ENCODE assay signal across 13 cellular contexts in genomic region chr11:114291381-114291780, GRCh38. TPM values are rescaled to one million over a fixed set of nuclear protein-coding genes. Genes with fewer than 3 reads are reported as not detected.
A peak's percentile ranks its signal among the peaks of the same experiment; 100 is the strongest.
DNase-seq lines count a peak whose midpoint lies in the region; ATAC-seq, FAIRE-seq and TF ChIP-seq lines count a peak whose summit lies in the region.
"Had no signal": no experiment of that assay in that cellular context is flagged by ENCODE, and none has a peak within 500 bp of the region (broad histone marks: within the 10 kb centered on the region; RNA-seq: fewer than 3 reads in every experiment).

No MANE protein-coding gene starts in this region.

- H2AFZ ChIP-seq in hepatocyte, result no peak overlapping the region
- H2AFZ ChIP-seq in neural progenitor cell (replicated peaks), result no peak overlapping the region

- POLR2A ChIA-PET in activated CD8-positive, alpha-beta T cell treated with anti-CD3 and anti-CD28 coated beads, Interleukin-2, amount 10 ng/mL, durations not matched to agents 7 days and 5 days (lab: Charles Lee), result no interaction called here

- no peak for DNase-seq in H54 (ENCODE audit: insufficient read length, low spot score)
- DNase-seq in hepatocyte (ENCODE audit: low spot score), result no peak
- DNase-seq in suprapubic skin (ENCODE audit: low spot score in 2 of 2), result no peak
- no peak for DNase-seq in activated CD8-positive, alpha-beta T cell treated with anti-CD3 and anti-CD28 coated beads, Interleukin-2, amount 10 ng/mL, durations not matched to agents 7 days and 5 days
- no peak for DNase-seq in tibial nerve (ENCODE audit: low spot score in 2 of 2)
- DNase-seq in pancreas, result no peak
- no peak for DNase-seq in neural progenitor cell (ENCODE audit: low spot score)
- DNase-seq: activated T-cell treated with anti-CD3 and anti-CD28 coated beads, Interleukin-2, amount 50 U/mL, for 24 hours; DND-41; mesendoderm; NCI-H2081 treated with DMSO at 0.1 percent for 48 hours; retina had no signal

- WGBS in hepatocyte (ENCODE audit: low lambda C conversion rate, missing lambda C conversion rate), result 52% methylated on average over 5 of the region's 5 CpGs
- 73% methylated on average over 5 of the region's 5 CpGs for WGBS in suprapubic skin
- WGBS in tibial nerve, 2 donors, result 83 to 86% methylated on average over 5 of the region's 5 CpGs
- WGBS in pancreas, 2 donors, result 68 to 70% methylated on average over 5 of the region's 5 CpGs

- H3K27me3 ChIP-seq in hepatocyte, result no peaks in the 10 kb centered on the region
- no peaks in the 10 kb centered on the region for H3K27me3 ChIP-seq in suprapubic skin
- H3K27me3 ChIP-seq in tibial nerve, result no peaks in the 10 kb centered on the region
- H3K27me3 ChIP-seq in pancreas, result no peaks in the 10 kb centered on the region
- no peaks in the 10 kb centered on the region for H3K27me3 ChIP-seq in neural progenitor cell

- no peak for TF ChIP-seq POLR2A in H54 (IDR thresholded peaks at IDR 0.05; ENCODE audit: low read depth, low read length)
- TF ChIP-seq POLR2A in suprapubic skin (IDR thresholded peaks at IDR 0.05), result no peak
- no peak for TF ChIP-seq POLR2A in tibial nerve (IDR thresholded peaks at IDR 0.05)

- no peaks in the 10 kb centered on the region for H3F3A ChIP-seq in neural progenitor cell (ENCODE audit: low read depth)

- ATAC-seq in activated CD8-positive, alpha-beta T cell treated with anti-CD3 and anti-CD28 coated beads, Interleukin-2, amount 10 ng/mL, durations not matched to agents 7 days and 5 days, result no peak
- ATAC-seq in pancreas, result no peak

- H3K4me1 Mint-ChIP-seq in activated CD8-positive, alpha-beta T cell treated with anti-CD3 and anti-CD28 coated beads, Interleukin-2, amount 10 ng/mL, durations not matched to agents 7 days and 5 days (ENCODE audit: low read depth), result no peaks in the 10 kb centered on the region
- no peaks in the 10 kb centered on the region for H3K4me1 Mint-ChIP-seq in neural progenitor cell

- no peaks in the 10 kb centered on the region for H3K36me3 ChIP-seq in hepatocyte (replicated peaks; ENCODE audit: insufficient read depth, low read depth)
- no peaks in the 10 kb centered on the region for H3K36me3 ChIP-seq in suprapubic skin
- no peaks in the 10 kb centered on the region for H3K36me3 ChIP-seq in tibial nerve
- no peaks in the 10 kb centered on the region for H3K36me3 ChIP-seq in pancreas
- H3K36me3 ChIP-seq in neural progenitor cell, result no peaks in the 10 kb centered on the region

- H3K79me2 ChIP-seq in hepatocyte (no peaks in the 10 kb centered on the region), neural progenitor cell (ENCODE audit: low read depth) (no peaks in the 10 kb centered on the region)

- H3K9me3 ChIP-seq in hepatocyte (ENCODE audit: low read depth), result no peaks in the 10 kb centered on the region
- no peaks in the 10 kb centered on the region for H3K9me3 ChIP-seq in suprapubic skin
- H3K9me3 ChIP-seq in tibial nerve, result no peaks in the 10 kb centered on the region
- H3K9me3 ChIP-seq in pancreas, result no peaks in the 10 kb centered on the region
- H3K9me3 ChIP-seq in neural progenitor cell (ENCODE audit: low read depth), result no peaks in the 10 kb centered on the region

- no peak for TF ChIP-seq CTCF in WI38 (IDR thresholded peaks at IDR 0.05; ENCODE audit: low read depth, low read length)
- no peak for TF ChIP-seq CTCF in hepatocyte (IDR thresholded peaks at IDR 0.05; ENCODE audit: poor library complexity)
- TF ChIP-seq CTCF in suprapubic skin (IDR thresholded peaks at IDR 0.05), result no peak
- no peak for TF ChIP-seq CTCF in tibial nerve (IDR thresholded peaks at IDR 0.05)
- TF ChIP-seq CTCF in pancreas (IDR thresholded peaks at IDR 0.05), result no peak
- no peak for TF ChIP-seq CTCF in neural progenitor cell (IDR thresholded peaks at IDR 0.05)

- intact Hi-C loops in pancreas (cut with DNase I), result no loop called here

- H3K36me3 Mint-ChIP-seq in activated CD8-positive, alpha-beta T cell treated with anti-CD3 and anti-CD28 coated beads, Interleukin-2, amount 10 ng/mL, durations not matched to agents 7 days and 5 days (ENCODE audit: low read depth), result no peaks in the 10 kb centered on the region
- no peaks in the 10 kb centered on the region for H3K36me3 Mint-ChIP-seq in neural progenitor cell

- no peak overlapping the region for H3K4me3 Mint-ChIP-seq in activated CD8-positive, alpha-beta T cell treated with anti-CD3 and anti-CD28 coated beads, Interleukin-2, amount 10 ng/mL, durations not matched to agents 7 days and 5 days
- no peak overlapping the region for H3K4me3 Mint-ChIP-seq in neural progenitor cell
- H3K4me3 Mint-ChIP-seq: activated T-cell treated with anti-CD3 and anti-CD28 coated beads, Interleukin-2, amount 50 U/mL, for 24 hours had no signal

- peak overlapping the region; percentile 27 for H3K27ac ChIP-seq in hepatocyte
- H3K27ac ChIP-seq in suprapubic skin, result peak overlapping the region; percentile 94
- peak overlapping the region in 2 of 4 donors; percentile 65 to 95 for H3K27ac ChIP-seq in tibial nerve
- peak overlapping the region in 2 of 4 donors; percentile 54 to 86 for H3K27ac ChIP-seq in pancreas
- H3K27ac ChIP-seq in neural progenitor cell, result no peak overlapping the region

- H4K20me1 ChIP-seq in hepatocyte (ENCODE audit: insufficient read depth, poor library complexity, severe bottlenecking), result no peaks in the 10 kb centered on the region
- no peaks in the 10 kb centered on the region for H4K20me1 ChIP-seq in neural progenitor cell (ENCODE audit: low read depth)

- TF ChIP-seq EP300 in suprapubic skin (IDR thresholded peaks at IDR 0.05) (no peak), tibial nerve (IDR thresholded peaks at IDR 0.05) (no peak)

- peaks cover 22% of the 10 kb centered on the region for H3K27me3 Mint-ChIP-seq in activated CD8-positive, alpha-beta T cell treated with anti-CD3 and anti-CD28 coated beads, Interleukin-2, amount 10 ng/mL, durations not matched to agents 7 days and 5 days (ENCODE audit: low read depth)
- peaks cover 5% of the 10 kb centered on the region for H3K27me3 Mint-ChIP-seq in neural progenitor cell (ENCODE audit: insufficient read depth, low read depth)

- H3K4me2 ChIP-seq in hepatocyte (peak overlapping the region; percentile 60), neural progenitor cell (no peak overlapping the region)

- H3K9me3 Mint-ChIP-seq in activated CD8-positive, alpha-beta T cell treated with anti-CD3 and anti-CD28 coated beads, Interleukin-2, amount 10 ng/mL, durations not matched to agents 7 days and 5 days (ENCODE audit: insufficient read depth), result no peaks in the 10 kb centered on the region
- peaks cover 5% of the 10 kb centered on the region for H3K9me3 Mint-ChIP-seq in neural progenitor cell
- H3K9me3 Mint-ChIP-seq: activated T-cell treated with anti-CD3 and anti-CD28 coated beads, Interleukin-2, amount 50 U/mL, for 24 hours had no signal

- H3K4me1 ChIP-seq in hepatocyte (ENCODE audit: insufficient read depth) (peaks cover 4% of the 10 kb centered on the region), suprapubic skin (peaks cover 33% of the 10 kb centered on the region), tibial nerve (peaks cover 0 to 53% (median 19%) of the 10 kb centered on the region in 4 donors), pancreas (peaks cover 0 to 24% (median 0%) of the 10 kb centered on the region in 3 donors), neural progenitor cell (peaks cover 10% of the 10 kb centered on the region)

- H3K9ac ChIP-seq in neural progenitor cell, result no peak overlapping the region

- H3K27ac Mint-ChIP-seq in activated CD8-positive, alpha-beta T cell treated with anti-CD3 and anti-CD28 coated beads, Interleukin-2, amount 10 ng/mL, durations not matched to agents 7 days and 5 days, result no peak overlapping the region
- no peak overlapping the region for H3K27ac Mint-ChIP-seq in neural progenitor cell
- H3K27ac Mint-ChIP-seq: activated T-cell treated with anti-CD3 and anti-CD28 coated beads, Interleukin-2, amount 50 U/mL, for 24 hours had no signal

- FAIRE-seq in H54 (lab: Jason Lieb, UNC) (peak; percentile 93), pancreas (lab: Jason Lieb, UNC) (no peak)

- no peaks in the 10 kb centered on the region for H3K9me2 ChIP-seq in hepatocyte (replicated peaks; ENCODE audit: insufficient read depth)

- H3K4me3 ChIP-seq in WI38 (ENCODE audit: low read depth, low read length) (peak overlapping the region; percentile 45), hepatocyte (no peak overlapping the region), suprapubic skin (peak overlapping the region; percentile 23), tibial nerve (no peak overlapping the region), pancreas (peak overlapping the region in 1 of 4 donors; percentile 13), neural progenitor cell (no peak overlapping the region)

- CTCF ChIA-PET in activated CD8-positive, alpha-beta T cell treated with anti-CD3 and anti-CD28 coated beads, Interleukin-2, amount 10 ng/mL, durations not matched to agents 7 days and 5 days (lab: Charles Lee), result interaction anchor here (1.6 to 2.7 kb wide), 3 partner anchors 10 to 30 kb away, joined by 4 to 7 read pairs (median 6); no protein-coding TSS in a partner anchor

RNA-seq across cellular contexts. Expression of gene NNMT, which starts 4.8 kb away (rescaled TPM):
- total RNA-seq in hepatocyte (115 and 150 TPM in 2 replicates), suprapubic skin (100 to 1,000 TPM; 106 to 269 (median 210) TPM), tibial nerve (1,000 to 10,000 TPM in 1 of 4 donors, 100 to 1,000 TPM in 3; 520 to 1,803 (median 896) TPM), pancreas (100 to 1,000 TPM in 2 of 6 donors, 10 to 100 TPM in 2, 1 to 10 TPM in 2; 4.8 to 139 (median 32.9) TPM), neural progenitor cell (ENCODE audit: low replicate concordance) (1.7 TPM in 1 of 2 replicates, not detected in the other)
- polyA plus RNA-seq in hepatocyte (366 and 385 TPM in 2 replicates), pancreas (100 to 1,000 TPM in 1 of 2 donors, 10 to 100 TPM in 1; 81.7 to 101 TPM)
- not detected for total RNA-seq in activated CD8-positive, alpha-beta T cell treated with anti-CD3 and anti-CD28 coated beads, Interleukin-2, amount 10 ng/mL, durations not matched to agents 7 days and 5 days

Comparison
In these comparisons a context has a peak if more than half of its experiments do, and no peak if none do; other contexts are left out.
1. H3K4me3 ChIP-seq: peak in WI38 (single experiment) and suprapubic skin (single experiment); none in hepatocyte (single experiment), tibial nerve (0 of 4) and neural progenitor cell (single experiment).